In genomic region chr2:110804433-110804832, GRCh38 we compare ENCODE assay signal across 15 cellular contexts.
"Had no signal": no experiment of that assay in that cellular context is flagged by ENCODE, and none has a peak within 500 bp of the region (broad histone marks: within the 10 kb centered on the region; RNA-seq: fewer than 3 reads in every experiment).

No MANE protein-coding gene starts in this region.

- H3K4me1 ChIP-seq: pancreas, right lobe of liver, thyroid gland, upper lobe of right lung had no signal

- H3K9me3 ChIP-seq: pancreas, psoas muscle, right lobe of liver, thyroid gland, upper lobe of right lung had no signal

- H3K27ac Mint-ChIP-seq: activated naive CD4-positive, alpha-beta T cell treated with anti-CD3 and anti-CD28 coated beads, Interleukin-2, amount 50 U/mL, for 72 hours; nephron progenitor cell had no signal

- H3K36me3 Mint-ChIP-seq: activated naive CD4-positive, alpha-beta T cell treated with anti-CD3 and anti-CD28 coated beads, Interleukin-2, amount 50 U/mL, for 72 hours had no signal

- H3K27me3 ChIP-seq: right lobe of liver, thyroid gland, upper lobe of right lung had no signal

- DNase-seq: dermis blood vessel endothelial cell; effector CD8-positive, alpha-beta T cell; erythroblast; foreskin fibroblast; heart right ventricle; left colon; nephron progenitor cell; pancreas; psoas muscle; right lobe of liver; thyroid gland; upper lobe of right lung had no signal

- ATAC-seq: heart right ventricle, left colon, pancreas, psoas muscle, right lobe of liver had no signal

- H3K4me3 ChIP-seq: heart right ventricle, pancreas, psoas muscle, right lobe of liver, skin epidermis, thyroid gland, upper lobe of right lung had no signal

- H3K36me3 ChIP-seq: heart right ventricle, pancreas, right lobe of liver, thyroid gland, upper lobe of right lung had no signal

- H3K4me3 Mint-ChIP-seq: memory B cell, nephron progenitor cell had no signal

- H3K27ac ChIP-seq: heart right ventricle, pancreas, psoas muscle, right lobe of liver, skin epidermis, thyroid gland, upper lobe of right lung had no signal
